1 cellular context compared by ENCODE assay signal in the genomic region with DNA sequence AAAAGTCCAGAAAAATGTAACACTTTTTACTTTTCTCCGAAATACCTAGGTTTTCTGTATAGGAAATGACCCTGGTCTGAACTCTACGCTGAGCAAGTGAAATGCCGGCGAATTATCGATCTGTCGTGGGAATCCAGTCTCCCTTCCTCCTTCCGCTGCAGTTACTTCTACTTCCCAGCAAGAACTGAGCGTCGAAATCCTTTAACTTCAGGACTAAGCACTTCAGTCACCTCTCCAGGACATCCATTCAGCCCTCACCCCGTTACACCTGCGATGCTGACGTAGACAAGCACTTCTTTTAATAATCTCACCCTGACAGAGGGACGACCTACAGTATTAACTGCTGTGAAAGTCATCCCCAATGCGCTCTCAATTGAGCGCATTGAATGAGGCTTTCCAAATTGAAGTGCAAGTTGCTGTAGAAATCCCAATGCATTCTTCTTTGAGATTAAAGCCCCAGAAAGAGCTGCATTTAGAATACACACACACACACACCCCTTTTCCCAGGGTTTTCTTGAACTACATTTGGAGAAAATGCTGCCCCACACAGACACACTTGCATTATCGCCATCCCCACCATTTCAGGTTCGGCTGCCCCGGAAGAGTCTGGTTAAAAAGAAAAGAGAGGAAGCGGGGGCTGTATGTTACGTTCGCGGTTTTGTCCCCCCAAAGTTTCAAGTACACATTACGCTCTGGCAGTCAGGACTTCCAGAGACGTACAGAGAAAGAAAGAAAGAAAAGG.
A peak's percentile ranks its signal among the peaks of the same experiment; 100 is the strongest.
TF ChIP-seq lines count a peak whose summit lies in the region.

No MANE protein-coding gene starts in this region.

TF ChIP-seq in HepG2, 621 proteins besides CTCF, POLR2A, EP300 and RAD21 (continued from another document and continues in another):
- TF ChIP-seq ZBTB25 (CRISPR knock-in tag; IDR thresholded peaks at IDR 0.05): 0 out of 2 replicates have a peak, but pooled peaks have one; percentile 38
- peak; percentile 79; the same call in 1 of the 2 replicates for TF ChIP-seq SIN3A (IDR thresholded peaks at IDR 0.05; ENCODE audit: borderline replicate concordance, low read depth, low read length)
- TF ChIP-seq ARID5B (CRISPR knock-in tag; IDR thresholded peaks at IDR 0.05): peak; percentile 56; the same call in 1 of the 2 replicates
- peak; percentile 64; the same call in 1 of the 2 replicates for TF ChIP-seq RXRB (CRISPR knock-in tag; IDR thresholded peaks at IDR 0.05; ENCODE audit: borderline replicate concordance)
- 0 out of 2 replicates have a peak, but pooled peaks have one; percentile 42 for TF ChIP-seq ZSCAN21 (CRISPR knock-in tag; IDR thresholded peaks at IDR 0.05; ENCODE audit: borderline replicate concordance)
- peak; percentile 51; the same call in 1 of the 2 replicates for TF ChIP-seq NR2C2 (CRISPR knock-in tag; IDR thresholded peaks at IDR 0.05; ENCODE audit: borderline replicate concordance)
- TF ChIP-seq ARID4A (CRISPR knock-in tag; IDR thresholded peaks at IDR 0.05; ENCODE audit: borderline replicate concordance): peak; percentile 30; the same call in 1 of the 2 replicates
- TF ChIP-seq HOXA3 (CRISPR knock-in tag; IDR thresholded peaks at IDR 0.05): peak; percentile 36; the same call in 1 of the 2 replicates
- TF ChIP-seq SKI (IDR thresholded peaks at IDR 0.05; ENCODE audit: partially characterized antibody): peak; percentile 48
- TF ChIP-seq DR1 (CRISPR knock-in tag; IDR thresholded peaks at IDR 0.05): no peak
- peak; percentile 72 for TF ChIP-seq ZNF18 (CRISPR knock-in tag; IDR thresholded peaks at IDR 0.05; ENCODE audit: insufficient replicate concordance)
- no peak for TF ChIP-seq ZNF563 (CRISPR knock-in tag; IDR thresholded peaks at IDR 0.05)
- TF ChIP-seq, protein P1, sequence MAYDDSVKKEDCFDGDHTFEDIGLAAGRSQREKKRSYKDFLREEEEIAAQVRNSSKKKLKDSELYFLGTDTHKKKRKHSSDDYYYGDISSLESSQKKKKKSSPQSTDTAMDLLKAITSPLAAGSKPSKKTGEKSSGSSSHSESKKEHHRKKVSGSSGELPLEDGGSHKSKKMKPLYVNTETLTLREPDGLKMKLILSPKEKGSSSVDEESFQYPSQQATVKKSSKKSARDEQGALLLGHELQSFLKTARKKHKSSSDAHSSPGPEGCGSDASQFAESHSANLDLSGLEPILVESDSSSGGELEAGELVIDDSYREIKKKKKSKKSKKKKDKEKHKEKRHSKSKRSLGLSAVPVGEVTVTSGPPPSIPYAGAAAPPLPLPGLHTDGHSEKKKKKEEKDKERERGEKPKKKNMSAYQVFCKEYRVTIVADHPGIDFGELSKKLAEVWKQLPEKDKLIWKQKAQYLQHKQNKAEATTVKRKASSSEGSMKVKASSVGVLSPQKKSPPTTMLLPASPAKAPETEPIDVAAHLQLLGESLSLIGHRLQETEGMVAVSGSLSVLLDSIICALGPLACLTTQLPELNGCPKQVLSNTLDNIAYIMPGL (CRISPR knock-in tag; IDR thresholded peaks at IDR 0.05; ENCODE audit: borderline replicate concordance in 1 of 2, low read depth in 1 of 2): peak in 1 of 2 experiments; percentile 47; a peak in 1 of 4 replicates
- TF ChIP-seq ZNF263 (CRISPR knock-in tag; IDR thresholded peaks at IDR 0.05): peak; percentile 66
- no peak for TF ChIP-seq ADNP (CRISPR knock-in tag; IDR thresholded peaks at IDR 0.05)
- TF ChIP-seq TAF1 (CRISPR knock-in tag; IDR thresholded peaks at IDR 0.05): peak; percentile 47; the same call in 1 of the 2 replicates
- no peak for TF ChIP-seq NFE2 (CRISPR knock-in tag; IDR thresholded peaks at IDR 0.05)
- peak; percentile 34; the same call in 1 of the 2 replicates for TF ChIP-seq GABPB1 (CRISPR knock-in tag; IDR thresholded peaks at IDR 0.05)
- 0 out of 2 replicates have a peak, but pooled peaks have one; percentile 22 for TF ChIP-seq HDAC2 (CRISPR knock-in tag; IDR thresholded peaks at IDR 0.05)
- peak; percentile 14; the same call in 1 of the 2 replicates for TF ChIP-seq ELF1 (CRISPR knock-in tag; IDR thresholded peaks at IDR 0.05)
- no peak for TF ChIP-seq TEAD2 (CRISPR knock-in tag; IDR thresholded peaks at IDR 0.05)
- peak; percentile 46 for TF ChIP-seq ELF3 (CRISPR knock-in tag; IDR thresholded peaks at IDR 0.05)
- TF ChIP-seq ZNF710 (CRISPR knock-in tag; IDR thresholded peaks at IDR 0.05; ENCODE audit: borderline replicate concordance): no peak
- peak; percentile 78; the same call in 1 of the 2 replicates for TF ChIP-seq KMT2A (CRISPR knock-in tag; IDR thresholded peaks at IDR 0.05)
- peak; percentile 38; the same call in 1 of the 2 replicates for TF ChIP-seq MAX (IDR thresholded peaks at IDR 0.05)
- TF ChIP-seq PHF20 (CRISPR knock-in tag; IDR thresholded peaks at IDR 0.05): peak; percentile 28; the same call in 1 of the 2 replicates
- TF ChIP-seq, protein P2, sequence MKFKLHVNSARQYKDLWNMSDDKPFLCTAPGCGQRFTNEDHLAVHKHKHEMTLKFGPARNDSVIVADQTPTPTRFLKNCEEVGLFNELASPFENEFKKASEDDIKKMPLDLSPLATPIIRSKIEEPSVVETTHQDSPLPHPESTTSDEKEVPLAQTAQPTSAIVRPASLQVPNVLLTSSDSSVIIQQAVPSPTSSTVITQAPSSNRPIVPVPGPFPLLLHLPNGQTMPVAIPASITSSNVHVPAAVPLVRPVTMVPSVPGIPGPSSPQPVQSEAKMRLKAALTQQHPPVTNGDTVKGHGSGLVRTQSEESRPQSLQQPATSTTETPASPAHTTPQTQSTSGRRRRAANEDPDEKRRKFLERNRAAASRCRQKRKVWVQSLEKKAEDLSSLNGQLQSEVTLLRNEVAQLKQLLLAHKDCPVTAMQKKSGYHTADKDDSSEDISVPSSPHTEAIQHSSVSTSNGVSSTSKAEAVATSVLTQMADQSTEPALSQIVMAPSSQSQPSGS (CRISPR knock-in tag; IDR thresholded peaks at IDR 0.05): peak; percentile 23; the same call in 1 of the 2 replicates
- peak; percentile 98 for TF ChIP-seq ONECUT2 (CRISPR knock-in tag; IDR thresholded peaks at IDR 0.05)
- 0 out of 2 replicates have a peak, but pooled peaks have one; percentile 16 for TF ChIP-seq NCOR1 (IDR thresholded peaks at IDR 0.05; ENCODE audit: borderline replicate concordance, low read length)
- peak; percentile 61; the same call in 1 of the 2 replicates for TF ChIP-seq KMT2B (CRISPR knock-in tag; IDR thresholded peaks at IDR 0.05)
- peak; percentile 52; the same call in 1 of the 2 replicates for TF ChIP-seq REPIN1 (CRISPR knock-in tag; IDR thresholded peaks at IDR 0.05; ENCODE audit: borderline replicate concordance, low read depth)
- TF ChIP-seq FOXO4 (CRISPR knock-in tag; conservative IDR thresholded peaks at IDR 0.05): no peak
- TF ChIP-seq TEAD3 (CRISPR knock-in tag; optimal IDR thresholded peaks at IDR 0.05; ENCODE audit: borderline replicate concordance): peak; percentile 62
- peak; percentile 75; the same call in 1 of the 2 replicates for TF ChIP-seq RXRA (CRISPR knock-in tag; IDR thresholded peaks at IDR 0.05)
- TF ChIP-seq RARA (CRISPR knock-in tag; IDR thresholded peaks at IDR 0.05): peak; percentile 96
- TF ChIP-seq RFXAP (CRISPR knock-in tag; IDR thresholded peaks at IDR 0.05; ENCODE audit: borderline replicate concordance): 0 out of 2 replicates have a peak, but pooled peaks have one; percentile 21
